ENCODE assay signal across 1 cellular context in genomic region chr1:20618550-20618949, GRCh38.
TF ChIP-seq lines count a peak whose summit lies in the region.

No MANE protein-coding gene starts in this region.

TF ChIP-seq in H1, 55 proteins besides CTCF, POLR2A, EP300 and RAD21:
- no peak for TF ChIP-seq SIX5 (IDR thresholded peaks at IDR 0.05; ENCODE audit: low read depth, low read length)
- TF ChIP-seq RBBP5 (IDR thresholded peaks at IDR 0.05; ENCODE audit: borderline replicate concordance, low read depth, low read length) = no peak
- no peak for TF ChIP-seq EZH2 (IDR thresholded peaks at IDR 0.05; ENCODE audit: low read depth, low read length, severe bottlenecking)
- no peak for TF ChIP-seq ATF2 (IDR thresholded peaks at IDR 0.05; ENCODE audit: low read length)
- TF ChIP-seq HDAC6 (IDR thresholded peaks at IDR 0.05; ENCODE audit: low read depth, low read length) = no peak
- no peak for TF ChIP-seq KDM5A (IDR thresholded peaks at IDR 0.05; ENCODE audit: low read length)
- TF ChIP-seq KDM1A (IDR thresholded peaks at IDR 0.05; ENCODE audit: borderline replicate concordance, low read length) = no peak
- TF ChIP-seq RXRA (IDR thresholded peaks at IDR 0.05; ENCODE audit: insufficient read depth, low read depth, low read length) = no peak
- no peak for TF ChIP-seq GABPA (IDR thresholded peaks at IDR 0.05; ENCODE audit: borderline replicate concordance, insufficient read depth, low read length)
- TF ChIP-seq SP2 (IDR thresholded peaks at IDR 0.05; ENCODE audit: low read length) = no peak
- no peak for TF ChIP-seq HDAC2 (IDR thresholded peaks at IDR 0.05; ENCODE audit: borderline replicate concordance in 1 of 2, low read depth in 2 of 2, low read length in 2 of 2)
- TF ChIP-seq, protein P1, sequence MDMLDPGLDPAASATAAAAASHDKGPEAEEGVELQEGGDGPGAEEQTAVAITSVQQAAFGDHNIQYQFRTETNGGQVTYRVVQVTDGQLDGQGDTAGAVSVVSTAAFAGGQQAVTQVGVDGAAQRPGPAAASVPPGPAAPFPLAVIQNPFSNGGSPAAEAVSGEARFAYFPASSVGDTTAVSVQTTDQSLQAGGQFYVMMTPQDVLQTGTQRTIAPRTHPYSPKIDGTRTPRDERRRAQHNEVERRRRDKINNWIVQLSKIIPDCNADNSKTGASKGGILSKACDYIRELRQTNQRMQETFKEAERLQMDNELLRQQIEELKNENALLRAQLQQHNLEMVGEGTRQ (IDR thresholded peaks at IDR 0.05; ENCODE audit: low read length) = no peak
- no peak for TF ChIP-seq CEBPB (IDR thresholded peaks at IDR 0.05; ENCODE audit: low read depth, low read length)
- no peak for TF ChIP-seq ATF3 (IDR thresholded peaks at IDR 0.05; ENCODE audit: insufficient read depth, low read depth, low read length)
- TF ChIP-seq RNF2 (IDR thresholded peaks at IDR 0.05; ENCODE audit: borderline replicate concordance, low read depth, low read length, missing control alignments, poor library complexity, severe bottlenecking) = no peak
- no peak for TF ChIP-seq SP1 (IDR thresholded peaks at IDR 0.05; ENCODE audit: low read depth, low read length)
- TF ChIP-seq MAFK (IDR thresholded peaks at IDR 0.05; ENCODE audit: low read depth, low read length) = no peak
